Comparison of ENCODE assay signal across 10 cellular contexts in genomic region chr5:40429258-40430111, GRCh38.
DNase-seq lines count a peak whose midpoint lies in the region; ATAC-seq, FAIRE-seq and TF ChIP-seq lines count a peak whose summit lies in the region.
"Had no signal": no experiment of that assay in that cellular context is flagged by ENCODE, and none has a peak within 500 bp of the region (broad histone marks: within the 10 kb centered on the region; RNA-seq: fewer than 3 reads in every experiment).

No MANE protein-coding gene starts in this region.

- H2AFZ ChIP-seq in keratinocyte (ENCODE audit: control insufficient read depth, low read length): no peak overlapping the region
- no peak overlapping the region for H2AFZ ChIP-seq in osteoblast (ENCODE audit: low read length)

- H3K36me3 ChIP-seq in keratinocyte (ENCODE audit: control insufficient read depth in 2 of 2, extremely low read depth in 1 of 2, insufficient read depth in 2 of 2, low read length in 2 of 2) (no peaks in the 10 kb centered on the region), osteoblast (ENCODE audit: insufficient read depth, low read length) (no peaks in the 10 kb centered on the region), ascending aorta (no peaks in the 10 kb centered on the region)

- no peaks in the 10 kb centered on the region for H3K79me2 ChIP-seq in keratinocyte (ENCODE audit: control insufficient read depth, insufficient read depth, low read length)
- H3K79me2 ChIP-seq in osteoblast (ENCODE audit: insufficient read depth, low read length): no peaks in the 10 kb centered on the region

- peak overlapping the region; percentile 42 for H3K4me2 ChIP-seq in keratinocyte (ENCODE audit: control insufficient read depth, extremely low read depth, insufficient read depth, low read depth, low read length)
- H3K4me2 ChIP-seq in osteoblast (ENCODE audit: insufficient read depth, low read length): no peak overlapping the region

- peak; percentile 39 for DNase-seq in Ammon's horn (ENCODE audit: low spot score)
- no peak for DNase-seq in keratinocyte (ENCODE audit: low read depth, low spot score)
- no peak for DNase-seq in osteoblast (ENCODE audit: insufficient read length, low spot score, missing footprints)
- DNase-seq in posterior vena cava (ENCODE audit: low spot score): no peak
- no peak for DNase-seq in ascending aorta (ENCODE audit: low spot score in 2 of 2)
- DNase-seq: stimulated activated CD4-positive, alpha-beta T cell treated with anti-CD3 and anti-CD28 coated beads, Interleukin-1b, Interleukin-23, amount 100 ng/mL, for 48 hours had no signal

- H3K9me3 ChIP-seq in keratinocyte (ENCODE audit: control insufficient read depth, low read depth, low read length): no peaks in the 10 kb centered on the region
- H3K9me3 ChIP-seq in osteoblast (ENCODE audit: low read depth, low read length): no peaks in the 10 kb centered on the region
- H3K9me3 ChIP-seq in ascending aorta: no peaks in the 10 kb centered on the region

- H3K27ac ChIP-seq in VCaP (peak overlapping the region; percentile 38; the same call in 1 of the 2 replicates), keratinocyte (ENCODE audit: control insufficient read depth, insufficient read depth, low read length) (peak overlapping the region; percentile 26), osteoblast (ENCODE audit: low read depth, low read length) (no peak overlapping the region), ascending aorta (no peak overlapping the region)

- H3K9me1 ChIP-seq in keratinocyte (ENCODE audit: control insufficient read depth, extremely low read depth, insufficient read depth, low read length): no peaks in the 10 kb centered on the region

- H3K4me1 ChIP-seq in keratinocyte (ENCODE audit: control insufficient read depth, extremely low read depth, insufficient read depth, low read length) (peaks cover 29% of the 10 kb centered on the region), osteoblast (ENCODE audit: insufficient read depth, low read length) (no peaks in the 10 kb centered on the region), ascending aorta (no peaks in the 10 kb centered on the region)

- H3K4me3 ChIP-seq in keratinocyte (ENCODE audit: control insufficient read depth in 2 of 3, extremely low read depth in 1 of 3, insufficient read depth in 2 of 3, low read depth in 1 of 3, low read length in 3 of 3) (no peak overlapping the region), osteoblast (ENCODE audit: insufficient read depth, low read length) (no peak overlapping the region), ascending aorta (no peak overlapping the region)

- no peak for TF ChIP-seq CTCF in VCaP (conservative IDR thresholded peaks at IDR 0.05)
- TF ChIP-seq CTCF in keratinocyte (optimal IDR thresholded peaks at IDR 0.05 in 1 of 3, IDR thresholded peaks at IDR 0.05 in 1 of 3, conservative IDR thresholded peaks at IDR 0.05 in 1 of 3; ENCODE audit: extremely low read depth in 1 of 3, insufficient read depth in 2 of 3, low read length in 3 of 3): peak in 1 of 3 experiments; percentile 18
- no peak for TF ChIP-seq CTCF in osteoblast (IDR thresholded peaks at IDR 0.05; ENCODE audit: extremely low read depth, low read depth, low read length)
- TF ChIP-seq CTCF in ascending aorta (IDR thresholded peaks at IDR 0.05): no peak

- H3K27me3 ChIP-seq in keratinocyte (ENCODE audit: control insufficient read depth, extremely low read depth, insufficient read depth, low read length) (no peaks in the 10 kb centered on the region), osteoblast (ENCODE audit: insufficient read depth, low read length) (no peaks in the 10 kb centered on the region), ascending aorta (no peaks in the 10 kb centered on the region)

- intact Hi-C loops in posterior vena cava (cut with DNase I): no loop called here
- intact Hi-C loops in ascending aorta (cut with DNase I): no loop called here

- peak; percentile 97 for FAIRE-seq in keratinocyte (lab: Jason Lieb, UNC)
- FAIRE-seq: RCC 7860 had no signal

- ATAC-seq in HG03175 (IDR thresholded peaks at IDR 0.05; ENCODE audit: unreplicated experiment) (peak; percentile 45), HG03439 (IDR thresholded peaks at IDR 0.05; ENCODE audit: unreplicated experiment) (no peak)

- H4K20me1 ChIP-seq in keratinocyte (ENCODE audit: control insufficient read depth, extremely low read depth, insufficient read depth, low read length): no peaks in the 10 kb centered on the region
- H4K20me1 ChIP-seq in osteoblast (ENCODE audit: insufficient read depth, low read length): no peaks in the 10 kb centered on the region

- H3K9ac ChIP-seq in keratinocyte (ENCODE audit: control insufficient read depth, extremely low read depth, insufficient read depth, low read length): no peak overlapping the region

- dilution Hi-C loops in keratinocyte (cut with MboI; ENCODE audit: extremely low pct_ligation_motif_present, low sequenced_read_pairs): no loop called here

Comparison
In these comparisons a context has a peak if more than half of its experiments do, and no peak if none do; other contexts are left out.
1. H3K27ac ChIP-seq: peak in VCaP (single experiment) and keratinocyte (single experiment); none in osteoblast (single experiment) and ascending aorta (0 of 2).